In the genomic region with DNA sequence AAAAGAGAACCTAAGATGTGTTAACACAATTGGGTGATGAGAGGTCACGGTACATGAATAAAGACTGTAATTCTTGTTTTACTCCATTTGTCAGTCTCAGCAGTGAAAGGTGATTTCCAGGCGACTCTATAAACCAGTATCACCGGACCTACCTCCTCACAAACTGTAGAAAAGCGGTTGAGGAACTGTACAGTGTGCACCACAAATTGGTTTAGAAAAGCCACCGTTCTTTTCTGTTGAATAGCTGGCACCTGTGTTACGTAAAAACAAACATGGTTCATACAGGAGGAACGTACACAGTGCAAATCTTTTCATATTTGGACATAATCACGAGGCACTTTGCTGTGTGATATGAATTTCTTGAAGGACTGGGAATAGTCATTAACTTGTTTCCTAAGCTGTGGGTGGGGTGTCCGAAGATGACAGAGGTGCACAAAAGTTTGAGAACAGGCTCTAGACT, we compare ENCODE assay signal across 7 cellular contexts. TPM values are rescaled to one million over a fixed set of nuclear protein-coding genes. Genes with fewer than 3 reads are reported as not detected.
DNase-seq lines count a peak whose midpoint lies in the region; ATAC-seq and TF ChIP-seq lines count a peak whose summit lies in the region.

No MANE protein-coding gene starts in this region.

- peaks cover 24% of the 10 kb centered on the region for H3K4me1 Mint-ChIP-seq in HFFc6 (ENCODE audit: low read depth)

- H3K79me2 ChIP-seq in OCI-LY1 (ENCODE audit: insufficient read depth, low read length), result no peaks in the 10 kb centered on the region

- H3F3A ChIP-seq in OCI-LY1 (ENCODE audit: insufficient read depth, low read length), result no peaks in the 10 kb centered on the region

- no peaks in the 10 kb centered on the region for H3K27me3 ChIP-seq in OCI-LY1 (ENCODE audit: insufficient read depth, low read length)

- H3K27ac Mint-ChIP-seq in HFFc6, result peak overlapping the region; percentile 94

- no peaks in the 10 kb centered on the region for H3K9me2 ChIP-seq in OCI-LY1 (ENCODE audit: low read depth, low read length)

- peak; percentile 39 for ATAC-seq in GM18520 (IDR thresholded peaks at IDR 0.05; ENCODE audit: unreplicated experiment)

- H3K9ac ChIP-seq in OCI-LY1 (ENCODE audit: low read length), result peak overlapping the region; percentile 79

- H3K36me3 ChIP-seq in OCI-LY1 (ENCODE audit: insufficient read depth, low read length), result peaks cover 31% of the 10 kb centered on the region

- H3K4me3 Mint-ChIP-seq in HFFc6, result peak overlapping the region; percentile 94

- DNase-seq in HFFc6 (no peak), dermis blood vessel endothelial cell (peak; percentile 8), midbrain (lab: John Stamatoyannopoulos, UW) (peak; percentile 11), AG08396 (ENCODE audit: low spot score) (no peak), NCI-H345 (lab: John Stamatoyannopoulos, UW) (no peak)

- H3K4me3 ChIP-seq in OCI-LY1 (ENCODE audit: low read depth, low read length, poor library complexity, severe bottlenecking), result peak overlapping the region; percentile 77

- no peaks in the 10 kb centered on the region for H4K20me1 ChIP-seq in OCI-LY1 (ENCODE audit: insufficient read depth, low read length)

- TF ChIP-seq CTCF in HFFc6 (IDR thresholded peaks at IDR 0.05) (no peak), OCI-LY1 (IDR thresholded peaks at IDR 0.05; ENCODE audit: low read length) (no peak)

- no peaks in the 10 kb centered on the region for H3K9me3 Mint-ChIP-seq in HFFc6

- peak overlapping the region; percentile 94 for H3K4me2 ChIP-seq in OCI-LY1 (ENCODE audit: low read length)

- no peak overlapping the region for H2AFZ ChIP-seq in OCI-LY1 (ENCODE audit: low read length)

- no peaks in the 10 kb centered on the region for H3K9me3 ChIP-seq in OCI-LY1 (ENCODE audit: low read length)

- peak overlapping the region; percentile 21 for H3K27ac ChIP-seq in OCI-LY1 (ENCODE audit: low read depth, low read length, poor library complexity, severe bottlenecking)

- peaks cover 10% of the 10 kb centered on the region for H3K4me1 ChIP-seq in OCI-LY1 (ENCODE audit: insufficient read depth, low read length, severe bottlenecking)

- 0 out of 2 replicates have a peak, but pooled peaks cover 2% of the 10 kb centered on the region for H3K27me3 Mint-ChIP-seq in HFFc6 (ENCODE audit: insufficient read depth)

- peaks cover 25% of the 10 kb centered on the region for H3K36me3 Mint-ChIP-seq in HFFc6 (ENCODE audit: low read depth)

RNA-seq across cellular contexts. Expression of gene WASHC3, which starts 0.7 kb away (rescaled TPM):
- total RNA-seq in HFFc6 (2021; fragmentation: NEBNext Ultra II Directional; extraction: Animal tissue kit (Norgen Biotek cat#: 25700)), result 10 to 100 TPM; 49.2 to 61.0 (median 54.8) TPM
- 50.4 and 56.0 TPM in 2 replicates for total RNA-seq in dermis blood vessel endothelial cell

RNA-seq across cellular contexts. Expression of gene NUP37, which starts 58.8 kb away (rescaled TPM):
- total RNA-seq in HFFc6 (2021; fragmentation: NEBNext Ultra II Directional; extraction: Animal tissue kit (Norgen Biotek cat#: 25700)), result 10 to 100 TPM; 36.0 to 53.9 (median 47.8) TPM
- total RNA-seq in dermis blood vessel endothelial cell, result 45.4 and 80.8 TPM in 2 replicates

RNA-seq across cellular contexts. Expression of gene PARPBP, which starts 58.9 kb away (rescaled TPM):
- 10 to 100 TPM in 5 of 6 experiments, 1 to 10 TPM in 1; 8.6 to 13.6 (median 12.6) TPM for total RNA-seq in HFFc6 (2021; fragmentation: NEBNext Ultra II Directional; extraction: Animal tissue kit (Norgen Biotek cat#: 25700))
- total RNA-seq in dermis blood vessel endothelial cell, result 7.0 and 23.4 TPM in 2 replicates

Comparison
In these comparisons a context has a peak if more than half of its experiments do, and no peak if none do; other contexts are left out.
1. DNase-seq: peak in dermis blood vessel endothelial cell (single experiment) and midbrain (single experiment); none in HFFc6 (single experiment), AG08396 (single experiment) and NCI-H345 (single experiment).